7 cellular contexts compared by ENCODE assay signal in genomic region chr6:52362443-52363221, GRCh38. TPM values are rescaled to one million over a fixed set of nuclear protein-coding genes. Genes with fewer than 3 reads are reported as not detected.
DNase-seq lines count a peak whose midpoint lies in the region; ATAC-seq, FAIRE-seq and TF ChIP-seq lines count a peak whose summit lies in the region.

No MANE protein-coding gene starts in this region.

- no peaks in the 10 kb centered on the region for H3K9me3 ChIP-seq in Karpas-422 (ENCODE audit: low read length)
- no peaks in the 10 kb centered on the region for H3K9me3 ChIP-seq in H1 (ENCODE audit: insufficient read depth in 2 of 2, low read depth in 1 of 2, low read length in 1 of 2)
- no peaks in the 10 kb centered on the region for H3K9me3 ChIP-seq in mucosa of rectum (ENCODE audit: control insufficient read depth in 2 of 2, low read length in 2 of 2)

- peak overlapping the region; percentile 74 for H3K4me3 ChIP-seq in Karpas-422 (ENCODE audit: low read length)
- peak overlapping the region; percentile 85 to 98 (median 86) for H3K4me3 ChIP-seq in H1 (ENCODE audit: extremely low read depth in 1 of 4, insufficient read depth in 2 of 4, low read depth in 3 of 4, low read length in 4 of 4)
- H3K4me3 ChIP-seq in mucosa of rectum (ENCODE audit: low read length in 2 of 2) = peak overlapping the region; percentile 90 to 96

- H3K9ac ChIP-seq in Karpas-422 (ENCODE audit: low read length) (peak overlapping the region; percentile 70), H1 (replicated peaks in 1 of 4; ENCODE audit: extremely low read depth in 1 of 4, low read depth in 3 of 4, low read length in 3 of 4) (peak overlapping the region in 3 of 4 experiments; percentile 61 to 67 (median 65); a peak in 6 of 7 replicates), mucosa of rectum (ENCODE audit: low read depth in 1 of 2, low read length in 2 of 2) (peak overlapping the region; percentile 97 to 98)

- ATAC-seq in GM21786 (IDR thresholded peaks at IDR 0.05; ENCODE audit: unreplicated experiment) = peak; percentile 35
- ATAC-seq in stimulated activated memory B cell treated with anti-CD40 and anti-IgM and Interleukin-4, amounts not matched to agents 10 μg/mL and 1 μg/mL and 100 μg/mL, for 72 hours = peak; percentile 71

- H4K20me1 ChIP-seq in Karpas-422 (ENCODE audit: insufficient read depth, low read depth, low read length) (no peaks in the 10 kb centered on the region), H1 (replicated peaks in 1 of 2; ENCODE audit: control insufficient read depth in 1 of 2, insufficient read depth in 2 of 2, low read length in 2 of 2) (peaks cover 0 to 4% of the 10 kb centered on the region in 2 experiments)

- no peaks in the 10 kb centered on the region for H3K79me1 ChIP-seq in H1 (ENCODE audit: low read depth, low read length)

- H2AFZ ChIP-seq in Karpas-422 (ENCODE audit: low read length) = peak overlapping the region; percentile 93
- H2AFZ ChIP-seq in H1 (ENCODE audit: low read length) = peak overlapping the region; percentile 42

- peak overlapping the region; percentile 86 for H4K8ac ChIP-seq in H1 (ENCODE audit: extremely low read depth, insufficient read depth, low read length)

- H3K27ac ChIP-seq in Karpas-422 (ENCODE audit: low read length) (no peak overlapping the region), H1 (ENCODE audit: low read depth, low read length) (0 out of 2 replicates have a peak overlapping the region, but pooled peaks have one; percentile 16), mucosa of rectum (ENCODE audit: low read depth in 2 of 2, low read length in 2 of 2) (peak overlapping the region; percentile 95)

- no peak overlapping the region for H2BK20ac ChIP-seq in H1 (ENCODE audit: low read length)

- peak overlapping the region; percentile 64 for H3K56ac ChIP-seq in H1 (replicated peaks; ENCODE audit: insufficient read length, low read depth, low read length)

- 2% methylated on average over 48 of the region's 56 CpGs; no CpG with 5 or more reads in 1 of the 2 experiments for WGBS in H1 (ENCODE audit: extremely low coverage in 1 of 2, insufficient coverage in 1 of 2, insufficient read length in 1 of 2, insufficient replicate concordance in 2 of 2, low coverage in 1 of 2, low lambda C conversion rate in 2 of 2, missing lambda C conversion rate in 1 of 2), 2 experiments

- H3K9me3 Mint-ChIP-seq in activated CD4-positive, alpha-beta T cell treated with anti-CD3 and anti-CD28 coated beads, Interleukin-2, amount 10 ng/mL, durations not matched to agents 7 days and 5 days = no peaks in the 10 kb centered on the region
- H3K9me3 Mint-ChIP-seq in stimulated activated memory B cell treated with anti-CD40 and anti-IgM and Interleukin-4, amounts not matched to agents 10 μg/mL and 1 μg/mL and 100 μg/mL, for 72 hours = no peaks in the 10 kb centered on the region

- H3K36me3 Mint-ChIP-seq in activated CD4-positive, alpha-beta T cell treated with anti-CD3 and anti-CD28 coated beads, Interleukin-2, amount 10 ng/mL, durations not matched to agents 7 days and 5 days (ENCODE audit: low read depth) = peaks cover 33% of the 10 kb centered on the region
- no peaks in the 10 kb centered on the region for H3K36me3 Mint-ChIP-seq in stimulated activated memory B cell treated with anti-CD40 and anti-IgM and Interleukin-4, amounts not matched to agents 10 μg/mL and 1 μg/mL and 100 μg/mL, for 72 hours

- no peak overlapping the region for H2AK5ac ChIP-seq in H1 (ENCODE audit: low read depth, low read length)

- POLR2A ChIA-PET in activated CD4-positive, alpha-beta T cell treated with anti-CD3 and anti-CD28 coated beads, Interleukin-2, amount 10 ng/mL, durations not matched to agents 7 days and 5 days (lab: Charles Lee) = interaction anchor here (0.6 to 1.4 kb wide), 8 partner anchors 27 to 818 kb away, joined by 3 to 6 read pairs (median 4); partner anchors contain the start of gene MCM3
- POLR2A ChIA-PET in H1 (lab: Charles Lee; ENCODE audit: partially characterized antibody) = interaction anchor here (0.6 to 1.5 kb wide), 7 partner anchors 11 to 110 kb away, joined by 3 to 11 read pairs (median 3); partner anchors contain the start of gene MCM3

- H3K4ac ChIP-seq in H1 (replicated peaks; ENCODE audit: insufficient read length, low read depth, low read length) = no peak overlapping the region

- no peaks in the 10 kb centered on the region for H3K9me2 ChIP-seq in Karpas-422 (replicated peaks; ENCODE audit: insufficient read depth, low read length)

- H3K18ac ChIP-seq in H1 (ENCODE audit: extremely low read depth, low read length) = peak overlapping the region; percentile 83

- H3K36me3 ChIP-seq in Karpas-422 (ENCODE audit: insufficient read depth, low read length) (no peaks in the 10 kb centered on the region), H1 (ENCODE audit: control insufficient read depth in 2 of 4, insufficient read depth in 4 of 4, low read length in 3 of 4) (no peaks in the 10 kb centered on the region), mucosa of rectum (ENCODE audit: control insufficient read depth in 2 of 2, insufficient read depth in 2 of 2, low read length in 2 of 2) (peaks cover 7 to 10% of the 10 kb centered on the region in 2 donors)

- peak overlapping the region; percentile 99 for H3K4me3 Mint-ChIP-seq in activated CD4-positive, alpha-beta T cell treated with anti-CD3 and anti-CD28 coated beads, Interleukin-2, amount 10 ng/mL, durations not matched to agents 7 days and 5 days
- H3K4me3 Mint-ChIP-seq in stimulated activated memory B cell treated with anti-CD40 and anti-IgM and Interleukin-4, amounts not matched to agents 10 μg/mL and 1 μg/mL and 100 μg/mL, for 72 hours = peak overlapping the region; percentile 99

- no peak overlapping the region for H3K14ac ChIP-seq in H1 (ENCODE audit: insufficient read length)

- TF ChIP-seq POLR2A in H1 (IDR thresholded peaks at IDR 0.05; ENCODE audit: control extremely low read depth in 1 of 2, low read depth in 2 of 2, low read length in 2 of 2) = no peak

- no peak overlapping the region for H4K5ac ChIP-seq in H1 (ENCODE audit: insufficient read length, low read depth, low read length)

- H3K27me3 Mint-ChIP-seq in activated CD4-positive, alpha-beta T cell treated with anti-CD3 and anti-CD28 coated beads, Interleukin-2, amount 10 ng/mL, durations not matched to agents 7 days and 5 days = no peaks in the 10 kb centered on the region
- H3K27me3 Mint-ChIP-seq in stimulated activated memory B cell treated with anti-CD40 and anti-IgM and Interleukin-4, amounts not matched to agents 10 μg/mL and 1 μg/mL and 100 μg/mL, for 72 hours = no peaks in the 10 kb centered on the region

- H3K4me1 Mint-ChIP-seq in activated CD4-positive, alpha-beta T cell treated with anti-CD3 and anti-CD28 coated beads, Interleukin-2, amount 10 ng/mL, durations not matched to agents 7 days and 5 days = peaks cover 46% of the 10 kb centered on the region
- peaks cover 30% of the 10 kb centered on the region for H3K4me1 Mint-ChIP-seq in stimulated activated memory B cell treated with anti-CD40 and anti-IgM and Interleukin-4, amounts not matched to agents 10 μg/mL and 1 μg/mL and 100 μg/mL, for 72 hours

- H3K4me2 ChIP-seq in Karpas-422 (ENCODE audit: low read depth, low read length, poor library complexity, severe bottlenecking) (peak overlapping the region; percentile 86), H1 (ENCODE audit: insufficient read depth in 1 of 2, low read depth in 2 of 2, low read length in 2 of 2) (peak overlapping the region; percentile 92 to 93)

- CTCF ChIA-PET in activated CD4-positive, alpha-beta T cell treated with anti-CD3 and anti-CD28 coated beads, Interleukin-2, amount 10 ng/mL, durations not matched to agents 7 days and 5 days (lab: Charles Lee) = interaction anchor here (0.6 to 2.0 kb wide), 20 partner anchors 8 to 352 kb away, joined by 3 to 10 read pairs (median 4); partner anchors contain the start of genes EFHC1 and MCM3
- CTCF ChIA-PET in H1 (lab: Charles Lee; ENCODE audit: partially characterized antibody) = interaction anchor here (0.7 to 2.0 kb wide), 11 partner anchors 9 to 84 kb away, joined by 3 to 5 read pairs (median 3); partner anchors contain the start of gene MCM3

- H2BK12ac ChIP-seq in H1 (ENCODE audit: low read depth, low read length) = no peak overlapping the region

- TF ChIP-seq RAD21 in H1 (IDR thresholded peaks at IDR 0.05 in 1 of 2, conservative IDR thresholded peaks at IDR 0.05 in 1 of 2; ENCODE audit: low read depth in 2 of 2, low read length in 2 of 2) = no peak

- peak overlapping the region; percentile 93 for H3K27ac Mint-ChIP-seq in activated CD4-positive, alpha-beta T cell treated with anti-CD3 and anti-CD28 coated beads, Interleukin-2, amount 10 ng/mL, durations not matched to agents 7 days and 5 days
- peak overlapping the region; percentile 92 for H3K27ac Mint-ChIP-seq in stimulated activated memory B cell treated with anti-CD40 and anti-IgM and Interleukin-4, amounts not matched to agents 10 μg/mL and 1 μg/mL and 100 μg/mL, for 72 hours

- TF ChIP-seq EP300 in H1 (IDR thresholded peaks at IDR 0.05; ENCODE audit: borderline replicate concordance in 1 of 2, low read depth in 2 of 2, low read length in 2 of 2) = no peak

- no peak overlapping the region for H4K91ac ChIP-seq in H1 (replicated peaks; ENCODE audit: insufficient read length, low read length)

- H3K27me3 ChIP-seq in Karpas-422 (ENCODE audit: low read length) (peaks cover 2% of the 10 kb centered on the region; the same call in 1 of the 2 replicates), H1 (replicated peaks in 1 of 4; ENCODE audit: control insufficient read depth in 3 of 4, extremely low read depth in 1 of 4, insufficient read depth in 3 of 4, low read length in 3 of 4) (peaks cover 0 to 11% (median 2%) of the 10 kb centered on the region in 4 experiments; a peak in 5 of 7 replicates), mucosa of rectum (ENCODE audit: control insufficient read depth in 2 of 2, insufficient read depth in 2 of 2, low read length in 2 of 2) (no peaks in the 10 kb centered on the region)

- peak overlapping the region; percentile 31; the same call in 1 of the 2 replicates for H2BK5ac ChIP-seq in H1 (ENCODE audit: low read depth, low read length)

- H3K4me1 ChIP-seq in Karpas-422 (ENCODE audit: low read length) (peaks cover 41% of the 10 kb centered on the region), H1 (replicated peaks in 1 of 4; ENCODE audit: control insufficient read depth in 3 of 4, insufficient read depth in 4 of 4, low read length in 3 of 4) (peaks cover 2 to 12% (median 10%) of the 10 kb centered on the region in 4 experiments), mucosa of rectum (ENCODE audit: control insufficient read depth in 2 of 2, insufficient read depth in 2 of 2, low read length in 2 of 2) (peaks cover 15 to 22% of the 10 kb centered on the region in 2 donors)

- FAIRE-seq in H1 (lab: Jason Lieb, UNC) = no peak

- no peak overlapping the region for H2BK120ac ChIP-seq in H1 (replicated peaks; ENCODE audit: low read depth, low read length)

- peak; percentile 67 for DNase-seq in Karpas-422
- peak; percentile 38 for DNase-seq in activated CD4-positive, alpha-beta T cell treated with anti-CD3 and anti-CD28 coated beads, Interleukin-2, amount 10 ng/mL, durations not matched to agents 7 days and 5 days
- DNase-seq in H1 (ENCODE audit: low read depth in 1 of 2, low spot score in 2 of 2) = peak in 1 of 2 experiments; percentile 79

- H3K23me2 ChIP-seq in H1 (ENCODE audit: low read depth, low read length) = peaks cover 9% of the 10 kb centered on the region; the same call in 1 of the 2 replicates

- H2BK15ac ChIP-seq in H1 (ENCODE audit: low read length) = no peak overlapping the region

- no peak overlapping the region for H3K23ac ChIP-seq in H1 (ENCODE audit: insufficient read length)

- TF ChIP-seq CTCF in GM12874 (IDR thresholded peaks at IDR 0.05; ENCODE audit: insufficient read depth, low read depth, low read length) = peak; percentile 52
- no peak for TF ChIP-seq CTCF in H1 (IDR thresholded peaks at IDR 0.05; ENCODE audit: control extremely low read depth in 1 of 3, insufficient read depth in 1 of 3, low read depth in 1 of 3, low read length in 3 of 3)

- no peaks in the 10 kb centered on the region for H3K79me2 ChIP-seq in Karpas-422 (ENCODE audit: low read length)
- peaks cover 0 to 8% of the 10 kb centered on the region in 2 experiments; a peak in 1 of 4 replicates for H3K79me2 ChIP-seq in H1 (ENCODE audit: control insufficient read depth in 1 of 2, insufficient read depth in 2 of 2, low read length in 2 of 2)

RNA-seq across cellular contexts. Expression of gene PAQR8, which starts 0.7 kb away (rescaled TPM):
- total RNA-seq in Karpas-422 (2014; rRNA removed; shearing (Covaris generic); ENCODE audit: low replicate concordance) = 0.29 and 1.2 TPM in 2 replicates
- 10 to 100 TPM; 21.2 to 22.8 TPM for total RNA-seq in activated CD4-positive, alpha-beta T cell treated with anti-CD3 and anti-CD28 coated beads, Interleukin-2, amount 10 ng/mL, durations not matched to agents 7 days and 5 days
- total RNA-seq in H1 (2021; fragmentation: NEBNext Ultra II Directional; extraction: Animal tissue kit (Norgen Biotek cat#: 25700)) = 9.1 and 9.6 TPM in 2 replicates
- polyA plus RNA-seq in H1 (2011; rRNA removed) = 7.6 and 9.7 TPM in 2 replicates
- 7.1 TPM for polyA plus RNA-seq in H1 (2011; cell fraction: cytosol; rRNA removed)
- 6.6 TPM for polyA plus RNA-seq in H1 (2011; cell fraction: nucleus; rRNA removed)
- polyA plus RNA-seq in H1 (2012, experiment 1 of 2) = 5.6 to 6.7 TPM (median 6.0 TPM) in 4 replicates
- polyA plus RNA-seq in H1 (2012, experiment 2 of 2) = 4.6 TPM
- 9.6 TPM for polyA plus RNA-seq in H1 (2013, experiment 1 of 2)
- 11.3 TPM for polyA plus RNA-seq in H1 (2013, experiment 2 of 2)
- 14.5 and 16.9 TPM in 2 replicates for polyA minus RNA-seq in H1 (2011; rRNA and poly(A)+ RNA removed)
- polyA minus RNA-seq in H1 (2011; cell fraction: cytosol; rRNA and poly(A)+ RNA removed) = 5.9 TPM
- polyA minus RNA-seq in H1 (2011; cell fraction: nucleus; rRNA and poly(A)+ RNA removed) = 7.4 TPM

RNA-seq across cellular contexts. Expression of gene EFHC1, which starts 57.5 kb away (rescaled TPM):
- 22.5 and 44.0 TPM in 2 replicates for total RNA-seq in Karpas-422 (2014; rRNA removed; shearing (Covaris generic); ENCODE audit: low replicate concordance)
- total RNA-seq in activated CD4-positive, alpha-beta T cell treated with anti-CD3 and anti-CD28 coated beads, Interleukin-2, amount 10 ng/mL, durations not matched to agents 7 days and 5 days = 1 to 10 TPM; 2.3 to 3.6 TPM
- total RNA-seq in H1 (2021; fragmentation: NEBNext Ultra II Directional; extraction: Animal tissue kit (Norgen Biotek cat#: 25700)) = 14.7 and 16.4 TPM in 2 replicates
- 10.5 and 12.3 TPM in 2 replicates for polyA plus RNA-seq in H1 (2011; rRNA removed)
- polyA plus RNA-seq in H1 (2011; cell fraction: cytosol; rRNA removed) = 19.7 TPM
- polyA plus RNA-seq in H1 (2011; cell fraction: nucleus; rRNA removed) = 38.5 TPM
- 15.0 to 25.1 TPM (median 18.8 TPM) in 4 replicates for polyA plus RNA-seq in H1 (2012, experiment 1 of 2)
- 1.2 TPM for polyA plus RNA-seq in H1 (2012, experiment 2 of 2)
- polyA plus RNA-seq in H1 (2013, experiment 1 of 2) = 12.9 TPM
- 10.6 TPM for polyA plus RNA-seq in H1 (2013, experiment 2 of 2)
- 17.6 and 26.1 TPM in 2 replicates for polyA minus RNA-seq in H1 (2011; rRNA and poly(A)+ RNA removed)
- polyA minus RNA-seq in H1 (2011; cell fraction: cytosol; rRNA and poly(A)+ RNA removed) = 8.2 TPM
- 36.1 TPM for polyA minus RNA-seq in H1 (2011; cell fraction: nucleus; rRNA and poly(A)+ RNA removed)
